ENCODE assay signal across 19 cellular contexts in genomic region chr16:49637933-49638695, GRCh38.
DNase-seq lines count a peak whose midpoint lies in the region; ATAC-seq and TF ChIP-seq lines count a peak whose summit lies in the region.
"Had no signal": no experiment of that assay in that cellular context is flagged by ENCODE, and none has a peak within 500 bp of the region (broad histone marks: within the 10 kb centered on the region; RNA-seq: fewer than 3 reads in every experiment).

No MANE protein-coding gene starts in this region.

- no peak overlapping the region for H4K8ac ChIP-seq in IMR-90 (ENCODE audit: low read depth in 2 of 2, low read length in 2 of 2)

- H3K9me1 ChIP-seq in IMR-90 (ENCODE audit: insufficient read depth, low read length): peaks cover 11% of the 10 kb centered on the region; the same call in 1 of the 2 replicates

- H3K9me3 ChIP-seq in IMR-90 (ENCODE audit: control insufficient read depth, insufficient read depth, low read length) (no peaks in the 10 kb centered on the region), hepatocyte (ENCODE audit: low read depth) (no peaks in the 10 kb centered on the region), tibial nerve (no peaks in the 10 kb centered on the region)
- H3K9me3 ChIP-seq: HAP-1 had no signal

- H3K4me1 ChIP-seq in IMR-90 (ENCODE audit: control insufficient read depth, insufficient read depth, low read length) (peaks cover 22% of the 10 kb centered on the region; the same call in 1 of the 2 replicates), hepatocyte (ENCODE audit: insufficient read depth) (peaks cover 32% of the 10 kb centered on the region), tibial nerve (peaks cover 0 to 24% (median 0%) of the 10 kb centered on the region in 4 donors)

- POLR2A ChIA-PET in IMR-90 (lab: Charles Lee; ENCODE audit: unreplicated experiment): no interaction called here

- TF ChIP-seq CTCF in IMR-90 (conservative IDR thresholded peaks at IDR 0.05; ENCODE audit: low read depth, low read length) (no peak), hepatocyte (IDR thresholded peaks at IDR 0.05; ENCODE audit: poor library complexity) (no peak), progenitor cell of endocrine pancreas (IDR thresholded peaks at IDR 0.05; ENCODE audit: unreplicated experiment) (no peak), tibial nerve (IDR thresholded peaks at IDR 0.05) (no peak)

- H3K27me3 ChIP-seq in IMR-90 (ENCODE audit: control insufficient read depth, insufficient read depth, low read length) (no peaks in the 10 kb centered on the region), hepatocyte (no peaks in the 10 kb centered on the region), tibial nerve (no peaks in the 10 kb centered on the region)

- no peak overlapping the region; the same call in 1 of the 2 replicates for H3K4ac ChIP-seq in IMR-90 (ENCODE audit: low read depth, low read length)

- intact Hi-C loops in IMR-90 (cut with micrococcal nuclease): loop anchor here (2.0 kb wide), 1 partner anchor 17 kb away; no protein-coding TSS in a partner anchor

- H4K91ac ChIP-seq in IMR-90 (ENCODE audit: insufficient read depth, low read depth, low read length): no peak overlapping the region

- no peaks in the 10 kb centered on the region for H3K79me1 ChIP-seq in IMR-90 (ENCODE audit: low read depth in 1 of 2, low read length in 2 of 2)

- in situ Hi-C loops in IMR-90 (cut with MboI; ENCODE audit: low sequenced_read_pairs): no loop called here

- no peak for ATAC-seq in IMR-90 (ENCODE audit: low read depth)
- no peak for ATAC-seq in HG03196 (IDR thresholded peaks at IDR 0.05; ENCODE audit: unreplicated experiment)
- ATAC-seq: SK-N-SH treated with all-trans-retinoic acid at 6 μM for 48 hours had no signal

- H3K18ac ChIP-seq in IMR-90 (ENCODE audit: low read depth, low read length): no peak overlapping the region

- H2AFZ ChIP-seq in IMR-90 (replicated peaks; ENCODE audit: low read length, poor library complexity) (peak overlapping the region; percentile 59), hepatocyte (no peak overlapping the region)

- H3K4me2 ChIP-seq in IMR-90 (ENCODE audit: low read depth, low read length) (no peak overlapping the region), hepatocyte (no peak overlapping the region)

- H4K5ac ChIP-seq in IMR-90 (ENCODE audit: low read depth, low read length): no peak overlapping the region

- H3K36me3 ChIP-seq in IMR-90 (ENCODE audit: control insufficient read depth, insufficient read depth, low read length): no peaks in the 10 kb centered on the region
- H3K36me3 ChIP-seq in hepatocyte (replicated peaks; ENCODE audit: insufficient read depth, low read depth): no peaks in the 10 kb centered on the region
- H3K36me3 ChIP-seq in tibial nerve: peaks cover 0 to 38% (median 0%) of the 10 kb centered on the region in 3 donors
- H3K36me3 ChIP-seq: HAP-1 had no signal

- H3K23ac ChIP-seq in IMR-90 (ENCODE audit: low read depth, low read length): no peak overlapping the region

- no peak overlapping the region for H3K14ac ChIP-seq in IMR-90 (replicated peaks; ENCODE audit: low read depth, low read length)

- H2BK20ac ChIP-seq in IMR-90 (ENCODE audit: low read depth, low read length): no peak overlapping the region

- no peak overlapping the region for H2AK9ac ChIP-seq in IMR-90 (replicated peaks; ENCODE audit: low read depth, low read length, poor library complexity)

- peak overlapping the region; percentile 33 for H3K27ac Mint-ChIP-seq in progenitor cell of endocrine pancreas
- H3K27ac Mint-ChIP-seq: B cell; CD4-positive, alpha-beta memory T cell had no signal

- no peak for TF ChIP-seq RAD21 in IMR-90 (IDR thresholded peaks at IDR 0.05; ENCODE audit: low read length)

- no peaks in the 10 kb centered on the region for H3K9me3 Mint-ChIP-seq in progenitor cell of endocrine pancreas (ENCODE audit: low read depth)
- H3K9me3 Mint-ChIP-seq: CD4-positive, alpha-beta memory T cell had no signal

- dilution Hi-C loops in IMR-90 (cut with HindIII; ENCODE audit: low sequenced_read_pairs, unreplicated experiment): no loop called here

- H3K4me3 Mint-ChIP-seq in progenitor cell of endocrine pancreas (ENCODE audit: low read depth): no peak overlapping the region
- H3K4me3 Mint-ChIP-seq: B cell; CD4-positive, alpha-beta memory T cell had no signal

- H3K27ac ChIP-seq in IMR-90 (ENCODE audit: insufficient read depth, low read length): no peak overlapping the region
- peak overlapping the region; percentile 88 for H3K27ac ChIP-seq in hepatocyte
- no peak overlapping the region for H3K27ac ChIP-seq in tibial nerve

- no peak overlapping the region for H3K9ac ChIP-seq in IMR-90 (ENCODE audit: low read depth, low read length)

- no TSS peak for BruUV-seq in IMR-90 (replicated peaks; lab: Mats Ljungman, UMichigan)

- no peaks in the 10 kb centered on the region for H3K9me2 ChIP-seq in hepatocyte (replicated peaks; ENCODE audit: insufficient read depth)

- H3K4me3 ChIP-seq in IMR-90 (ENCODE audit: insufficient read depth, low read depth, low read length) (no peak overlapping the region), hepatocyte (no peak overlapping the region), tibial nerve (no peak overlapping the region)
- H3K4me3 ChIP-seq: HAP-1 had no signal

- no peak overlapping the region for H2BK5ac ChIP-seq in IMR-90 (ENCODE audit: low read depth, low read length, poor library complexity, severe bottlenecking)

- CTCF ChIA-PET in IMR-90 (lab: Yijun Ruan, JAX): no interaction called here

- TF ChIP-seq POLR2A in IMR-90 (IDR thresholded peaks at IDR 0.05; ENCODE audit: low read depth, low read length): no peak
- TF ChIP-seq POLR2A in tibial nerve (IDR thresholded peaks at IDR 0.05): no peak

- H2AK5ac ChIP-seq in IMR-90 (ENCODE audit: low read depth, low read length): peak overlapping the region; percentile 82; the same call in 1 of the 2 replicates

- H3K56ac ChIP-seq in IMR-90 (ENCODE audit: extremely low read depth, insufficient read depth, low read length): no peak overlapping the region

- no peaks in the 10 kb centered on the region for H3K79me2 ChIP-seq in hepatocyte

- TF ChIP-seq EP300 in tibial nerve (IDR thresholded peaks at IDR 0.05): no peak

- H4K20me1 ChIP-seq in IMR-90 (ENCODE audit: insufficient read depth, low read length) (peaks cover 7% of the 10 kb centered on the region), hepatocyte (ENCODE audit: insufficient read depth, poor library complexity, severe bottlenecking) (no peaks in the 10 kb centered on the region)

- peak overlapping the region; percentile 44; the same call in 1 of the 2 replicates for H2BK120ac ChIP-seq in IMR-90 (ENCODE audit: low read depth, low read length)

- peaks cover 15% of the 10 kb centered on the region for H3K36me3 Mint-ChIP-seq in progenitor cell of endocrine pancreas (ENCODE audit: insufficient read depth)
- H3K36me3 Mint-ChIP-seq: CD4-positive, alpha-beta memory T cell had no signal

- no peak overlapping the region for H2BK15ac ChIP-seq in IMR-90 (ENCODE audit: low read depth, low read length)

- WGBS in IMR-90 (ENCODE audit: extremely low coverage in 2 of 2, insufficient read length in 1 of 2), 2 experiments: 77% methylated on average over 23 of the region's 43 CpGs; no CpG with 5 or more reads in 1 of the 2 experiments
- WGBS in hepatocyte (ENCODE audit: low lambda C conversion rate, missing lambda C conversion rate): 95% methylated on average over 43 of the region's 43 CpGs
- WGBS in tibial nerve, 2 donors: 95% methylated on average over 34 to 42 of the region's 43 CpGs

- H3K27me3 Mint-ChIP-seq in progenitor cell of endocrine pancreas: no peaks in the 10 kb centered on the region

- H3K4me1 Mint-ChIP-seq in progenitor cell of endocrine pancreas (ENCODE audit: low read depth): peaks cover 19% of the 10 kb centered on the region
- H3K4me1 Mint-ChIP-seq: CD4-positive, alpha-beta memory T cell had no signal

- DNase-seq in NCI-H510A (lab: John Stamatoyannopoulos, UW) (peak; percentile 18), NCI-H510A treated with DMSO at 0.1 percent for 48 hours (lab: John Stamatoyannopoulos, UW) (no peak), IMR-90 (no peak), hepatocyte (ENCODE audit: low spot score) (no peak), progenitor cell of endocrine pancreas (ENCODE audit: low spot score, unreplicated experiment) (no peak), glomerular visceral epithelial cell (ENCODE audit: extremely low spot score) (no peak), tibial nerve (ENCODE audit: low spot score in 2 of 2) (no peak)
- DNase-seq: CD4-positive, alpha-beta memory T cell; DMS153; GF-D8; NCI-H1436 treated with DMSO at 0.1 percent for 48 hours; NCI-H2029 treated with DMSO at 0.1 percent for 48 hours; NCI-H774; OCI-M1; SIG-M5 had no signal

TF ChIP-seq in IMR-90, 13 proteins besides CTCF, POLR2A, EP300 and RAD21:
- TF ChIP-seq ELK1 (IDR thresholded peaks at IDR 0.05; ENCODE audit: borderline replicate concordance, low read depth, low read length) (no peak), FOS (IDR thresholded peaks at IDR 0.05; ENCODE audit: low read depth, low read length) (no peak), NFE2L2 (IDR thresholded peaks at IDR 0.05; ENCODE audit: low read depth, low read length) (no peak)
